Comparison of ENCODE assay signal across 2 cellular contexts in the genomic region with DNA sequence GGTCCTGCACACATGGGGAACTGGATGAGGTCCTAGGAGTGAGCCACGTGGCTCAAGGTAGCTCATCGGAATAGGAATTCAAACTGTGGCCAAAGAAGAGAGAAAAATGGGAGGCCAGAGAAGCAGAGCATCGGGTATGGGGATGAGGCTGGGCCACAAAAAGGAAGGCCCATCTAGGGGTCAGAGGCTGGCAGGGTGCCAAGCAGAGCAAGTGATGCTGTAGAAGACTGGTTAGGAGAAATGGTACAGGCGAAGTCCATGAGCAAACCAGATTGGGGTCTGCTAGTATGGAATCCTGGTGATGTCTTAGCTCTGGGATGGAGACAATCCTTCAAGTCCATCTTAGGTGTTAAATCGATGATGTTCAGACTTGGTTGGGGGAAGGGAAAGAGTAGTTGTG.
TF ChIP-seq lines count a peak whose summit lies in the region.

No MANE protein-coding gene starts in this region.

TF ChIP-seq in HepG2, 621 proteins besides CTCF, POLR2A, EP300 and RAD21:
- TF ChIP-seq LCORL (IDR thresholded peaks at IDR 0.05), result peak; percentile 63; the same call in 1 of the 2 replicates
- no peak for TF ChIP-seq LCORL (CRISPR knock-in tag; IDR thresholded peaks at IDR 0.05)
- no peak for TF ChIP-seq SMARCE1 (IDR thresholded peaks at IDR 0.05; ENCODE audit: borderline replicate concordance)
TF ChIP-seq in HepG2: peak in this region for 1.

TF ChIP-seq in H1, 55 proteins besides CTCF, POLR2A, EP300 and RAD21 (continued from another document):
- TF ChIP-seq BRCA1 (IDR thresholded peaks at IDR 0.05; ENCODE audit: low read depth, low read length) (no peak), NRF1 (IDR thresholded peaks at IDR 0.05; ENCODE audit: low read depth, low read length) (no peak)
